ENCODE assay signal across 26 cellular contexts in the genomic region with DNA sequence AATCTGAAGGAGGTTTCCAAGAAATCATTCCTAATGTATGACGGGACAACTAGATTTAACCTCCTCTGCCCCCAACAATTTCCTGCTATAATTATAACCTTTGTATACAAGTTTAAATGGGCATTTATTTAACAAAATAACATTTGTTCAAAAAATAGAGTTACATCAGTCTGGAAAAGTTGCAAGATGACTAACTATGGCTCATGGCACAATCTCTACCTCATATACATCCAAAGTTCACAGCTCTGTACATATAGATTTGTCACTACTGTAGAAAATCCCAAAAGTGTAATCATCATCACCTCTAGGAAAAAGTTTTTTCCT. TPM values are rescaled to one million over a fixed set of nuclear protein-coding genes. Genes with fewer than 3 reads are reported as not detected.
DNase-seq lines count a peak whose midpoint lies in the region; ATAC-seq and TF ChIP-seq lines count a peak whose summit lies in the region.
"Had no signal": no experiment of that assay in that cellular context is flagged by ENCODE, and none has a peak within 500 bp of the region (broad histone marks: within the 10 kb centered on the region; RNA-seq: fewer than 3 reads in every experiment).

No MANE protein-coding gene starts in this region.

- H3K79me2 ChIP-seq in hepatocyte, result peaks cover 6% of the 10 kb centered on the region

- no peak for DNase-seq in AG04450 (ENCODE audit: low read depth, low spot score)
- DNase-seq in HT1080 (ENCODE audit: low read depth), result peak; percentile 13
- peak; percentile 33 for DNase-seq in adipocyte (ENCODE audit: low read depth)
- DNase-seq in foreskin keratinocyte, result no peak
- DNase-seq in natural killer cell, result no peak
- DNase-seq in hepatocyte (ENCODE audit: low spot score), result no peak
- DNase-seq: ACHN; activated CD4-positive, alpha-beta T cell treated with anti-CD3 and anti-CD28 coated beads for 48 hours; activated gamma-delta T cell treated with Interleukin-2 at 50 U/mL for 16 hours; activated T-cell treated with anti-CD3 and anti-CD28 coated beads, Interleukin-2, amount 50 U/mL, for 24 hours; cortex of kidney; EL; endodermal cell; heart left ventricle; KBM-7; naive thymus-derived CD4-positive, alpha-beta T cell; NCI-H1436 treated with DMSO at 0.1 percent for 48 hours; NCI-H510A; stimulated activated CD4-positive, alpha-beta T cell treated with anti-CD3 and anti-CD28 coated beads, Interleukin-4, amount 100 ng/mL, for 1 hour had no signal

- WGBS in gastroesophageal sphincter (ENCODE audit: low coverage in 1 of 2), 2 donors, result 75% methylated on average over 1 of the region's 1 CpG; no CpG with 5 or more reads in 1 of the 2 donors
- 96% methylated on average over 1 of the region's 1 CpG for WGBS in hepatocyte (ENCODE audit: low lambda C conversion rate, missing lambda C conversion rate)

- H3K27me3 ChIP-seq in AG04450 (ENCODE audit: control insufficient read depth, insufficient read depth, low read length), result no peaks in the 10 kb centered on the region
- peaks cover under 1% of the 10 kb centered on the region for H3K27me3 ChIP-seq in adipocyte (replicated peaks; ENCODE audit: control insufficient read depth, insufficient read depth, low read length)
- no peaks in the 10 kb centered on the region for H3K27me3 ChIP-seq in foreskin keratinocyte
- no peaks in the 10 kb centered on the region for H3K27me3 ChIP-seq in gastroesophageal sphincter
- no peaks in the 10 kb centered on the region for H3K27me3 ChIP-seq in hepatocyte
- H3K27me3 ChIP-seq: BLaER1 treated with 17β-estradiol and CSF1 and Interleukin-3, amounts not matched to agents 10 nM and 100 nM; SJSA1 had no signal

- no peaks in the 10 kb centered on the region for H3K36me3 Mint-ChIP-seq in natural killer cell
- H3K36me3 Mint-ChIP-seq: naive thymus-derived CD4-positive, alpha-beta T cell; stimulated activated memory B cell treated with anti-CD40 and anti-IgM and Interleukin-4, amounts not matched to agents 10 μg/mL and 1 μg/mL and 100 μg/mL, for 72 hours had no signal

- H3K9ac ChIP-seq in adipocyte (ENCODE audit: low read length), result no peak overlapping the region
- H3K9ac ChIP-seq: BLaER1 treated with 17β-estradiol and CSF1 and Interleukin-3, amounts not matched to agents 10 nM and 100 nM had no signal

- H3K9me3 Mint-ChIP-seq in natural killer cell, result no peaks in the 10 kb centered on the region
- H3K9me3 Mint-ChIP-seq: activated T-cell treated with anti-CD3 and anti-CD28 coated beads, Interleukin-2, amount 50 U/mL, for 24 hours; naive thymus-derived CD4-positive, alpha-beta T cell; stimulated activated memory B cell treated with anti-CD40 and anti-IgM and Interleukin-4, amounts not matched to agents 10 μg/mL and 1 μg/mL and 100 μg/mL, for 72 hours had no signal

- TF ChIP-seq CTCF in AG04450 (IDR thresholded peaks at IDR 0.05; ENCODE audit: low read depth, low read length), result no peak
- no peak for TF ChIP-seq CTCF in foreskin keratinocyte (conservative IDR thresholded peaks at IDR 0.05)
- TF ChIP-seq CTCF in gastroesophageal sphincter (IDR thresholded peaks at IDR 0.05), result no peak
- TF ChIP-seq CTCF in natural killer cell (IDR thresholded peaks at IDR 0.05), result no peak
- TF ChIP-seq CTCF in hepatocyte (IDR thresholded peaks at IDR 0.05; ENCODE audit: poor library complexity), result no peak

- H4K20me1 ChIP-seq in hepatocyte (ENCODE audit: insufficient read depth, poor library complexity, severe bottlenecking), result no peaks in the 10 kb centered on the region

- ATAC-seq in foreskin keratinocyte (peak; percentile 31), gastroesophageal sphincter (no peak), GM18511 (IDR thresholded peaks at IDR 0.05; ENCODE audit: unreplicated experiment) (no peak), natural killer cell (no peak)
- ATAC-seq: heart left ventricle; left lobe of liver; naive thymus-derived CD4-positive, alpha-beta T cell; stimulated activated memory B cell treated with anti-CD40 and anti-IgM and Interleukin-4, amounts not matched to agents 10 μg/mL and 1 μg/mL and 100 μg/mL, for 72 hours had no signal

- no peak for TF ChIP-seq POLR2A in gastroesophageal sphincter (IDR thresholded peaks at IDR 0.05)

- H3K4me3 ChIP-seq in AG04450 (ENCODE audit: low read depth, low read length), result no peak overlapping the region
- H3K4me3 ChIP-seq in adipocyte (ENCODE audit: low read length), result no peak overlapping the region
- H3K4me3 ChIP-seq in gastroesophageal sphincter, result no peak overlapping the region
- H3K4me3 ChIP-seq in hepatocyte, result no peak overlapping the region
- H3K4me3 ChIP-seq: BLaER1 treated with 17β-estradiol and CSF1 and Interleukin-3, amounts not matched to agents 10 nM and 100 nM; cardiac muscle cell; heart left ventricle; SJSA1 had no signal

- H3K4me1 Mint-ChIP-seq in natural killer cell, result peaks cover 0 to 5% of the 10 kb centered on the region in 2 donors

- intact Hi-C loops in natural killer cell (cut with micrococcal nuclease), result no loop called here

- H3K4me3 Mint-ChIP-seq in natural killer cell, result no peak overlapping the region
- H3K4me3 Mint-ChIP-seq: activated T-cell treated with anti-CD3 and anti-CD28 coated beads, Interleukin-2, amount 50 U/mL, for 24 hours; endodermal cell; naive thymus-derived CD4-positive, alpha-beta T cell; stimulated activated memory B cell treated with anti-CD40 and anti-IgM and Interleukin-4, amounts not matched to agents 10 μg/mL and 1 μg/mL and 100 μg/mL, for 72 hours had no signal

- TF ChIP-seq EP300 in gastroesophageal sphincter (IDR thresholded peaks at IDR 0.05), result no peak

- no peak overlapping the region for H2AFZ ChIP-seq in hepatocyte

- no peak overlapping the region for H3K27ac Mint-ChIP-seq in natural killer cell
- H3K27ac Mint-ChIP-seq: activated T-cell treated with anti-CD3 and anti-CD28 coated beads, Interleukin-2, amount 50 U/mL, for 24 hours; endodermal cell; naive thymus-derived CD4-positive, alpha-beta T cell; stimulated activated memory B cell treated with anti-CD40 and anti-IgM and Interleukin-4, amounts not matched to agents 10 μg/mL and 1 μg/mL and 100 μg/mL, for 72 hours had no signal

- H3K4me2 ChIP-seq in hepatocyte, result no peak overlapping the region
- H3K4me2 ChIP-seq: BLaER1 treated with 17β-estradiol and CSF1 and Interleukin-3, amounts not matched to agents 10 nM and 100 nM had no signal

- CTCF ChIA-PET in AG04450 (lab: Charles Lee), result no interaction called here

- H3K36me3 ChIP-seq in adipocyte (ENCODE audit: control insufficient read depth, insufficient read depth, low read length, severe bottlenecking) (no peaks in the 10 kb centered on the region), gastroesophageal sphincter (no peaks in the 10 kb centered on the region), hepatocyte (replicated peaks; ENCODE audit: insufficient read depth, low read depth) (no peaks in the 10 kb centered on the region)
- H3K36me3 ChIP-seq: BLaER1 treated with 17β-estradiol and CSF1 and Interleukin-3, amounts not matched to agents 10 nM and 100 nM; cardiac muscle cell; heart left ventricle; SJSA1 had no signal

- POLR2A ChIA-PET in AG04450 (lab: Yijun Ruan, JAX), result no interaction called here

- no peaks in the 10 kb centered on the region for H3K9me2 ChIP-seq in hepatocyte (replicated peaks; ENCODE audit: insufficient read depth)

- H3K9me3 ChIP-seq in AG04450 (ENCODE audit: control insufficient read depth, insufficient read depth, low read length), result no peaks in the 10 kb centered on the region; the same call in 1 of the 2 replicates
- H3K9me3 ChIP-seq in adipocyte (ENCODE audit: control insufficient read depth, low read length), result no peaks in the 10 kb centered on the region
- no peaks in the 10 kb centered on the region for H3K9me3 ChIP-seq in gastroesophageal sphincter
- H3K9me3 ChIP-seq in hepatocyte (ENCODE audit: low read depth), result no peaks in the 10 kb centered on the region
- H3K9me3 ChIP-seq: heart left ventricle, SJSA1 had no signal

- H3K27ac ChIP-seq in AG04450 (ENCODE audit: low read depth, low read length) (peak overlapping the region; percentile 21), foreskin keratinocyte (peak overlapping the region; percentile 57), gastroesophageal sphincter (no peak overlapping the region), hepatocyte (no peak overlapping the region)
- H3K27ac ChIP-seq: BLaER1 treated with 17β-estradiol and CSF1 and Interleukin-3, amounts not matched to agents 10 nM and 100 nM; cardiac muscle cell; heart left ventricle; SJSA1 had no signal

- H3K27me3 Mint-ChIP-seq in natural killer cell (ENCODE audit: low read depth in 2 of 2), result peaks cover 0 to 8% of the 10 kb centered on the region in 2 donors
- H3K27me3 Mint-ChIP-seq: stimulated activated memory B cell treated with anti-CD40 and anti-IgM and Interleukin-4, amounts not matched to agents 10 μg/mL and 1 μg/mL and 100 μg/mL, for 72 hours had no signal

- no peaks in the 10 kb centered on the region for H3K4me1 ChIP-seq in adipocyte (ENCODE audit: control insufficient read depth, insufficient read depth, low read length)
- H3K4me1 ChIP-seq in foreskin keratinocyte, result peaks cover 2% of the 10 kb centered on the region
- no peaks in the 10 kb centered on the region for H3K4me1 ChIP-seq in gastroesophageal sphincter
- no peaks in the 10 kb centered on the region for H3K4me1 ChIP-seq in hepatocyte (ENCODE audit: insufficient read depth)
- H3K4me1 ChIP-seq: heart left ventricle had no signal

RNA-seq across cellular contexts. Expression of a gene that starts 3.8 kb away (rescaled TPM):
- polyA plus RNA-seq in AG04450 (2011; rRNA removed), result 40.4 and 50.7 TPM in 2 replicates
- 38.5 and 56.3 TPM in 2 replicates for polyA minus RNA-seq in AG04450 (2011; rRNA and poly(A)+ RNA removed)
- 19.6 and 24.4 TPM in 2 replicates for total RNA-seq in HT1080 (2014; rRNA removed; shearing (Covaris generic))
- polyA plus RNA-seq in HT1080 (2015; cell fraction: cytosol; rRNA removed), result 23.7 and 29.2 TPM in 2 replicates
- 22.6 and 23.6 TPM in 2 replicates for polyA plus RNA-seq in HT1080 (2015; cell fraction: nucleus; rRNA removed)
- 30.5 and 34.6 TPM in 2 replicates for total RNA-seq in foreskin keratinocyte
- polyA plus RNA-seq in foreskin keratinocyte, result 10.8 and 11.0 TPM in 2 replicates
- total RNA-seq in gastroesophageal sphincter, result 10 to 100 TPM; 33.8 to 55.4 (median 46.4) TPM
- total RNA-seq in natural killer cell, result 10 to 100 TPM; 62.1 to 82.9 (median 79.4) TPM
- 93.4 and 99.4 TPM in 2 replicates for total RNA-seq in hepatocyte
- polyA plus RNA-seq in hepatocyte, result 30.6 and 38.6 TPM in 2 replicates

Comparison
In these comparisons a context has a peak if more than half of its experiments do, and no peak if none do; other contexts are left out.
1. DNase-seq: peak in HT1080 (single experiment) and adipocyte (single experiment); none in AG04450 (single experiment), foreskin keratinocyte (0 of 2), natural killer cell (single experiment) and hepatocyte (single experiment).
2. H3K27ac ChIP-seq: peak in AG04450 (single experiment) and foreskin keratinocyte (single experiment); none in gastroesophageal sphincter (0 of 4) and hepatocyte (single experiment).